Comparison of ENCODE assay signal across 8 cellular contexts in the genomic region with DNA sequence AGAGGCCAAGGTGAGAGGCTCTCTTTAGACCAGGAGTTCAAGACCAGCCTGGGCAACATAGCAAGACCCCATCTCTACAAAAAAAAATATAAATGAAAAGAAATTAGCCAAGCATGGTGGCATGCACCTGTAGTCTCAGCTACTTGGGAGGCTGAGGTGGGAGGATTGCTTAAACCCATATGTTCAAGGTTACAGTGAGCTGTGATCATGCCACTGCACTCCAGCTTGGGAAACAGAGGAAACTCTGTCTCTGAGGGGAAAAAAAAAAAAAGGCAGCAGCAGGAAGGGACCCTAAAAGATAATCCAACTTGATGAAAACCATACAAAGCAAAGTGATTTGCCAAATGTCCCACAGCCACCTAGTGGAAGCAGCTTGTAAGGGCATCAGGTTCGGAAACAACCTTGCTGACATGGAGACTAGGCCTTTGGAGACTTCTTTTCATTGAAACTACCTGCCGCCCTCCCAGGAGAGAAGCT. TPM values are rescaled to one million over a fixed set of nuclear protein-coding genes. Genes with fewer than 3 reads are reported as not detected.
DNase-seq lines count a peak whose midpoint lies in the region; ATAC-seq and TF ChIP-seq lines count a peak whose summit lies in the region.

No MANE protein-coding gene starts in this region.

- RAD21 ChIA-PET in HCT116 (lab: Charles Lee; ENCODE audit: low non-redundant PET in 1 of 2, low total read pairs in 2 of 2, uncharacterized antibody in 2 of 2, unreplicated experiment in 2 of 2): no interaction called here

- CTCF ChIA-PET in HCT116 (lab: Charles Lee) (interaction anchor here (0.8 to 2.3 kb wide), 8 partner anchors 9 to 560 kb away, joined by 3 to 8 read pairs (median 4); a partner anchor contains a TSS), PC-3 (lab: Charles Lee) (interaction anchor here (0.7 to 2.1 kb wide), 7 partner anchors 9 to 498 kb away, joined by 3 to 26 read pairs (median 5); no protein-coding TSS in a partner anchor)

- TF ChIP-seq RAD21 in HCT116 (IDR thresholded peaks at IDR 0.05; ENCODE audit: low read depth): peak; percentile 58

- H3K4me1 ChIP-seq in HCT116 (ENCODE audit: control insufficient read depth in 1 of 2, insufficient read depth in 2 of 2, low read length in 2 of 2) (no peaks in the 10 kb centered on the region), PC-3 (ENCODE audit: insufficient read depth, low read length) (no peaks in the 10 kb centered on the region), spleen (peaks cover 0 to 8% (median 0%) of the 10 kb centered on the region in 6 donors)

- H3K27ac ChIP-seq in HCT116 (ENCODE audit: low read depth, low read length) (no peak overlapping the region), PC-3 (ENCODE audit: low read length) (no peak overlapping the region), spleen (peak overlapping the region in 2 of 8 donors; percentile 0 to 6)

- H2AFZ ChIP-seq in HCT116 (ENCODE audit: low read depth, low read length, poor library complexity, severe bottlenecking) (no peak overlapping the region), PC-3 (ENCODE audit: low read length) (no peak overlapping the region)

- H3K9me3 ChIP-seq in HCT116 (ENCODE audit: control insufficient read depth in 1 of 2, insufficient read depth in 1 of 2, low read depth in 1 of 2, low read length in 2 of 2) (no peaks in the 10 kb centered on the region), PC-3 (ENCODE audit: low read length) (no peaks in the 10 kb centered on the region), spleen (no peaks in the 10 kb centered on the region)

- POLR2A ChIA-PET in HCT116 (lab: Charles Lee) (interaction anchor here (1.6 to 2.2 kb wide), 2 partner anchors 17 to 136 kb away, joined by 3 to 11 read pairs; a partner anchor contains a TSS), PC-3 (lab: Charles Lee; ENCODE audit: unreplicated experiment) (interaction anchor here (0.5 kb wide), 1 partner anchor 443 kb away, joined by 3 read pairs; no protein-coding TSS in a partner anchor)

- 54 to 67% (median 62%) methylated on average over 2 of the region's 2 CpGs for WGBS in spleen, 5 donors

- H3K4me2 ChIP-seq in HCT116 (ENCODE audit: low read length) (no peak overlapping the region), PC-3 (ENCODE audit: low read length) (no peak overlapping the region)

- H3K36me3 ChIP-seq in HCT116 (ENCODE audit: control insufficient read depth in 1 of 2, insufficient read depth in 2 of 2, low read length in 2 of 2) (peaks cover 23 to 29% of the 10 kb centered on the region in 2 experiments), PC-3 (ENCODE audit: low read depth, low read length) (peaks cover 33% of the 10 kb centered on the region), spleen (peaks cover 0 to 87% (median 52%) of the 10 kb centered on the region in 6 donors)

- no peaks in the 10 kb centered on the region for H3K9me2 ChIP-seq in HCT116 (ENCODE audit: insufficient read depth)
- no peaks in the 10 kb centered on the region for H3K9me2 ChIP-seq in PC-3 (replicated peaks; ENCODE audit: low read length)

- H3K79me2 ChIP-seq in HCT116 (ENCODE audit: insufficient read depth, low read length): peaks cover 9% of the 10 kb centered on the region; the same call in 1 of the 2 replicates
- H3K79me2 ChIP-seq in PC-3 (ENCODE audit: low read length): peaks cover under 1% of the 10 kb centered on the region; the same call in 1 of the 2 replicates

- TF ChIP-seq CTCF in HCT116 (IDR thresholded peaks at IDR 0.05 in 2 of 3, conservative IDR thresholded peaks at IDR 0.05 in 1 of 3; ENCODE audit: borderline replicate concordance in 1 of 3, insufficient read depth in 1 of 3, low read depth in 2 of 3, low read length in 2 of 3): peak; percentile 28 to 82 (median 74); a peak in 5 of 6 replicates
- TF ChIP-seq CTCF in PC-3 (conservative IDR thresholded peaks at IDR 0.05; ENCODE audit: low read depth, low read length): peak; percentile 95
- peak; percentile 34 to 76 (median 63) for TF ChIP-seq CTCF in spleen (IDR thresholded peaks at IDR 0.05 in 8 of 11, conservative IDR thresholded peaks at IDR 0.05 in 3 of 11)

- TF ChIP-seq POLR2A in HCT116 (IDR thresholded peaks at IDR 0.05; ENCODE audit: borderline replicate concordance, extremely low read depth, insufficient read depth, insufficient read length) (no peak), spleen (IDR thresholded peaks at IDR 0.05) (no peak)

- H3K27me3 ChIP-seq in HCT116 (ENCODE audit: insufficient read depth, low read length) (no peaks in the 10 kb centered on the region), PC-3 (ENCODE audit: low read length) (no peaks in the 10 kb centered on the region), spleen (replicated peaks in 1 of 7) (no peaks in the 10 kb centered on the region)

- DNase-seq in GF-D8 (lab: John Stamatoyannopoulos, UW) (peak; percentile 9), HCT116 (ENCODE audit: low read depth, low spot score) (peak; percentile 28), PC-3 (peak; percentile 83), glomerular visceral epithelial cell (ENCODE audit: extremely low spot score) (peak; percentile 58), spleen (no peak)
- peak; percentile 18 for DNase-seq in activated effector memory CD4-positive, alpha-beta T cell treated with Interleukin-2 at 50 U/mL for 16 hours

- H3F3A ChIP-seq in PC-3 (ENCODE audit: low read length, unreplicated experiment): peaks cover 37% of the 10 kb centered on the region

- H3K9ac ChIP-seq in HCT116 (ENCODE audit: low read length): no peak overlapping the region
- H3K9ac ChIP-seq in PC-3 (ENCODE audit: low read length): no peak overlapping the region

- H3K4me3 ChIP-seq in HCT116 (replicated peaks in 1 of 2; ENCODE audit: low read depth in 1 of 2, low read length in 2 of 2) (no peak overlapping the region), PC-3 (ENCODE audit: low read length) (no peak overlapping the region), spleen (no peak overlapping the region)

- BruUV-seq in HCT116 (replicated peaks; lab: Mats Ljungman, UMichigan) (no TSS peak), PC-3 (replicated peaks; lab: Mats Ljungman, UMichigan) (no TSS peak)

- intact Hi-C loops in HCT116 (cut with micrococcal nuclease): no loop called here
- intact Hi-C loops in PC-3 (cut with micrococcal nuclease): no loop called here
- intact Hi-C loops in spleen (cut with DNase I; ENCODE audit: low total_unique reads): no loop called here

- H4K20me1 ChIP-seq in HCT116 (ENCODE audit: insufficient read depth) (peaks cover 3% of the 10 kb centered on the region; the same call in 1 of the 2 replicates), PC-3 (ENCODE audit: low read length) (peaks cover 2% of the 10 kb centered on the region; the same call in 1 of the 2 replicates)

- ATAC-seq in HCT116: peak; percentile 76
- ATAC-seq in PC-3: peak; percentile 73
- no peak for ATAC-seq in GM21786 (IDR thresholded peaks at IDR 0.05; ENCODE audit: unreplicated experiment)
- no peak for ATAC-seq in HG03025 (IDR thresholded peaks at IDR 0.05; ENCODE audit: low FRiP score, unreplicated experiment)

TF ChIP-seq in HCT116, 20 proteins besides CTCF, POLR2A, EP300 and RAD21 (continues in another document):
- no peak for TF ChIP-seq TCF7L2 (IDR thresholded peaks at IDR 0.05; ENCODE audit: borderline replicate concordance, extremely low read depth, insufficient read depth, insufficient read length)
- TF ChIP-seq CEBPB (IDR thresholded peaks at IDR 0.05; ENCODE audit: low read depth): no peak
- TF ChIP-seq FOSL1 (IDR thresholded peaks at IDR 0.05; ENCODE audit: low read depth): no peak
- no peak for TF ChIP-seq EZH2 (IDR thresholded peaks at IDR 0.05)
- TF ChIP-seq JUND (IDR thresholded peaks at IDR 0.05): no peak
- no peak for TF ChIP-seq SP1 (IDR thresholded peaks at IDR 0.05; ENCODE audit: low read depth)
- TF ChIP-seq, protein P1, sequence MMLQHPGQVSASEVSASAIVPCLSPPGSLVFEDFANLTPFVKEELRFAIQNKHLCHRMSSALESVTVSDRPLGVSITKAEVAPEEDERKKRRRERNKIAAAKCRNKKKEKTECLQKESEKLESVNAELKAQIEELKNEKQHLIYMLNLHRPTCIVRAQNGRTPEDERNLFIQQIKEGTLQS (IDR thresholded peaks at IDR 0.05): no peak
- no peak for TF ChIP-seq EZH2phosphoT487 (IDR thresholded peaks at IDR 0.05; ENCODE audit: borderline replicate concordance)
- TF ChIP-seq, protein P2, sequence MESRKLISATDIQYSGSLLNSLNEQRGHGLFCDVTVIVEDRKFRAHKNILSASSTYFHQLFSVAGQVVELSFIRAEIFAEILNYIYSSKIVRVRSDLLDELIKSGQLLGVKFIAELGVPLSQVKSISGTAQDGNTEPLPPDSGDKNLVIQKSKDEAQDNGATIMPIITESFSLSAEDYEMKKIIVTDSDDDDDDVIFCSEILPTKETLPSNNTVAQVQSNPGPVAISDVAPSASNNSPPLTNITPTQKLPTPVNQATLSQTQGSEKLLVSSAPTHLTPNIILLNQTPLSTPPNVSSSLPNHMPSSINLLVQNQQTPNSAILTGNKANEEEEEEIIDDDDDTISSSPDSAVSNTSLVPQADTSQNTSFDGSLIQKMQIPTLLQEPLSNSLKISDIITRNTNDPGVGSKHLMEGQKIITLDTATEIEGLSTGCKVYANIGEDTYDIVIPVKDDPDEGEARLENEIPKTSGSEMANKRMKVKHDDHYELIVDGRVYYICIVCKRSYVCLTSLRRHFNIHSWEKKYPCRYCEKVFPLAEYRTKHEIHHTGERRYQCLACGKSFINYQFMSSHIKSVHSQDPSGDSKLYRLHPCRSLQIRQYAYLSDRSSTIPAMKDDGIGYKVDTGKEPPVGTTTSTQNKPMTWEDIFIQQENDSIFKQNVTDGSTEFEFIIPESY (IDR thresholded peaks at IDR 0.05; ENCODE audit: extremely low read depth, insufficient replicate concordance, low read length): no peak
- no peak for TF ChIP-seq EGR1 (IDR thresholded peaks at IDR 0.05; ENCODE audit: low read depth)
- TF ChIP-seq ZNF274 (IDR thresholded peaks at IDR 0.05; ENCODE audit: low read depth, low read length): no peak
- no peak for TF ChIP-seq YY1 (IDR thresholded peaks at IDR 0.05; ENCODE audit: extremely low read depth, insufficient replicate concordance, low read depth, low read length)
- no peak for TF ChIP-seq POLR2AphosphoS5 (IDR thresholded peaks at IDR 0.05; ENCODE audit: low read depth, low read length)
- TF ChIP-seq ZFX (IDR thresholded peaks at IDR 0.05): no peak

RNA-seq across cellular contexts. Expression of a gene that starts 15.6 kb away (rescaled TPM):
- total RNA-seq in HCT116 (2021; ENCODE audit: unreplicated experiment) (2.2 TPM), PC-3 (2014; rRNA removed) (1.1 and 1.9 TPM in 2 replicates), spleen (1 to 10 TPM; 1.7 to 6.9 (median 3.5) TPM)
- polyA plus RNA-seq in HCT116 (2012): 1.4 and 1.7 TPM in 2 replicates
- 1 to 10 TPM in 2 of 3 donors, under 1 TPM in 1; 0.96 to 1.2 (median 1.2) TPM for polyA plus RNA-seq in spleen

RNA-seq across cellular contexts. Expression of a gene that starts 16.4 kb away (rescaled TPM):
- total RNA-seq in HCT116 (2021; ENCODE audit: unreplicated experiment) (126 TPM), PC-3 (2014; rRNA removed) (40.5 and 77.5 TPM in 2 replicates), spleen (100 to 1,000 TPM in 3 of 7 donors, 10 to 100 TPM in 4; 43.2 to 109 (median 79.9) TPM)
- 175 and 191 TPM in 2 replicates for polyA plus RNA-seq in HCT116 (2012)
- 100 to 1,000 TPM in 2 of 3 donors, 10 to 100 TPM in 1; 96.5 to 142 (median 112) TPM for polyA plus RNA-seq in spleen

RNA-seq across cellular contexts. Expression of a gene that starts 58.8 kb away (rescaled TPM):
- total RNA-seq in HCT116 (2021; ENCODE audit: unreplicated experiment) (13.0 TPM), PC-3 (2014; rRNA removed) (18.2 and 18.3 TPM in 2 replicates), spleen (10 to 100 TPM; 17.6 to 33.1 (median 27.2) TPM)
- polyA plus RNA-seq in HCT116 (2012): 3.4 TPM in 2 replicates
- 1 to 10 TPM; 4.5 to 6.6 (median 5.1) TPM for polyA plus RNA-seq in spleen

Comparison
In these comparisons a context has a peak if more than half of its experiments do, and no peak if none do; other contexts are left out.
1. ATAC-seq: peak in HCT116 (single experiment) and PC-3 (single experiment); none in GM21786 (single experiment) and HG03025 (single experiment).
2. Peak in every context shown above with its lines, with median percentiles within 50 percentile points of each other: CTCF ChIP-seq.